In genomic region chr3:30689202-30689641, GRCh38 we compare ENCODE assay signal across 1 cellular context.
TF ChIP-seq lines count a peak whose summit lies in the region.

No MANE protein-coding gene starts in this region.

TF ChIP-seq in SK-N-SH treated with all-trans-retinoic acid at 6 μM for 48 hours, 23 proteins besides CTCF, POLR2A, EP300 and RAD21 (continued from another document):
- TF ChIP-seq POU6F1 (CRISPR knock-in tag; IDR thresholded peaks at IDR 0.05; ENCODE audit: borderline replicate concordance, low read depth) (no peak), ARNTL (CRISPR knock-in tag; IDR thresholded peaks at IDR 0.05; ENCODE audit: borderline replicate concordance, low read depth) (no peak), ZC3H10 (CRISPR knock-in tag; IDR thresholded peaks at IDR 0.05) (no peak), CREB5 (CRISPR knock-in tag; IDR thresholded peaks at IDR 0.05; ENCODE audit: low read depth) (no peak), ZNF8 (CRISPR knock-in tag; IDR thresholded peaks at IDR 0.05) (0 out of 2 replicates have a peak, but pooled peaks have one; percentile 37), BACH2 (CRISPR knock-in tag; IDR thresholded peaks at IDR 0.05; ENCODE audit: borderline replicate concordance) (no peak), ZNF565 (CRISPR knock-in tag; conservative IDR thresholded peaks at IDR 0.05; ENCODE audit: low read depth) (no peak), PATZ1 (CRISPR knock-in tag; IDR thresholded peaks at IDR 0.05; ENCODE audit: borderline replicate concordance) (no peak), ZFP30 (CRISPR knock-in tag; IDR thresholded peaks at IDR 0.05) (no peak), ZNF70 (CRISPR knock-in tag; IDR thresholded peaks at IDR 0.05) (no peak), ZFP3 (CRISPR knock-in tag; IDR thresholded peaks at IDR 0.05) (no peak), CSDC2 (CRISPR knock-in tag; IDR thresholded peaks at IDR 0.05) (no peak), SNAI2 (CRISPR knock-in tag; IDR thresholded peaks at IDR 0.05) (no peak), TOX (CRISPR knock-in tag; IDR thresholded peaks at IDR 0.05; ENCODE audit: borderline replicate concordance) (no peak), PPARA (CRISPR knock-in tag; IDR thresholded peaks at IDR 0.05; ENCODE audit: borderline replicate concordance) (no peak), TCF4 (CRISPR knock-in tag; IDR thresholded peaks at IDR 0.05; ENCODE audit: borderline replicate concordance) (peak; percentile 85), RARB (CRISPR knock-in tag; IDR thresholded peaks at IDR 0.05) (no peak), ISL1 (CRISPR knock-in tag; IDR thresholded peaks at IDR 0.05) (peak; percentile 65), GLIS3 (CRISPR knock-in tag; IDR thresholded peaks at IDR 0.05) (no peak), ESRRG (CRISPR knock-in tag; IDR thresholded peaks at IDR 0.05) (no peak)
TF ChIP-seq in SK-N-SH treated with all-trans-retinoic acid at 6 μM for 48 hours: peak in this region for 4.
